Comparison of ENCODE assay signal across 26 cellular contexts in the genomic region with DNA sequence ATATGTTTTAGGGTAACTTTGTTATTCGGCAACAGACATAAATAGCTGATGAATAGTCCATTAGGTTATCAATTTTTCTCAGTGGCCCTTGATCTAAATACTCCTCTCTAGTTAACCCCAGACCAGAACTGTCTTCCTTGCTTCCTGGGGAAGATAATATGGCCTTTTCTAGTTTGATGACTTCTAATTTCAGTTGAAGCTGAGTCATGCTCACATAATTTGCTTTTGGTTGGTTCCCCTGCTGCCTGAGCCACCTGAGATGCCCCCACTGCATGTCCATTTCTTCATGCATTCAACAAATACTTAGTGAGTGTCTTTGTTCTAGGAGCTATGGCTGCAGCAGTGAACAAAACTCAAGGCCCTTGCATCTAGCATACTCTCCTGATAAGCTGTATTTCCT.
"Had no signal": no experiment of that assay in that cellular context is flagged by ENCODE, and none has a peak within 500 bp of the region (broad histone marks: within the 10 kb centered on the region; RNA-seq: fewer than 3 reads in every experiment).

No MANE protein-coding gene starts in this region.

- DNase-seq: naive B cell; naive thymus-derived CD8-positive, alpha-beta T cell; nephron progenitor cell; nucleus accumbens; pancreas; right cardiac atrium; right lobe of liver; sigmoid colon; stimulated activated CD4-positive, alpha-beta T cell treated with anti-CD3 and anti-CD28 coated beads, Interleukin-15, amount 100 ng/mL, for 24 hours; stimulated activated CD4-positive, alpha-beta T cell treated with anti-CD3 and anti-CD28 coated beads, Interleukin-2, amount 100 ng/mL, for 24 hours; stimulated activated CD4-positive, alpha-beta T cell treated with anti-CD3 and anti-CD28 coated beads, Interleukin-2, amount 100 ng/mL, for 48 hours; stimulated activated CD4-positive, alpha-beta T cell treated with anti-CD3 and anti-CD28 coated beads, Interleukin-4, amount 100 ng/mL, for 24 hours; stimulated activated naive CD4-positive, alpha-beta T cell; stimulated activated naive CD8-positive, alpha-beta T cell treated with anti-CD3 and anti-CD28 coated beads, Interleukin-15, amount 100 ng/mL, for 72 hours; stimulated activated naive CD8-positive, alpha-beta T cell treated with anti-CD3 and anti-CD28 coated beads, Interleukin-15, Interleukin-2, amounts not matched to agents 100 U/mL and 50 U/mL, for 24 hours; thyroid gland; trophoblast cell; upper lobe of left lung; uterus had no signal

- H3K9me3 ChIP-seq: neutrophil, pancreas, prostate gland, right lobe of liver, sigmoid colon, thoracic aorta, thyroid gland, tibial nerve, upper lobe of left lung, uterus had no signal

- H3K4me3 ChIP-seq: pancreas, prostate gland, right lobe of liver, sigmoid colon, thoracic aorta, thyroid gland, tibial nerve, upper lobe of left lung, uterus had no signal

- FAIRE-seq: pancreas, small intestine had no signal

- H3K27ac ChIP-seq: neutrophil, pancreas, prostate gland, right lobe of liver, sigmoid colon, thoracic aorta, thyroid gland, tibial nerve, upper lobe of left lung, uterus had no signal

- H3K27me3 ChIP-seq: neutrophil, pancreas, right lobe of liver, sigmoid colon, thyroid gland, tibial nerve, upper lobe of left lung, uterus had no signal

- H3K4me1 ChIP-seq: pancreas, upper lobe of left lung, uterus had no signal

- H3K36me3 ChIP-seq: neutrophil, pancreas, prostate gland, right lobe of liver, sigmoid colon, thoracic aorta, thyroid gland, tibial nerve, upper lobe of left lung, uterus had no signal

- ATAC-seq: naive thymus-derived CD8-positive, alpha-beta T cell; natural killer cell treated with Interleukin-12 subunit alpha and Interleukin-12 subunit beta and Interleukin-15 and Interleukin-18, amount 100 ng/mL, for 72 hours; pancreas; right cardiac atrium; right lobe of liver; stimulated activated effector memory CD8-positive, alpha-beta T cell treated with anti-CD3 and anti-CD28 coated beads, Interleukin-12 subunit alpha, Interleukin-12 subunit beta, amount 100 ng/mL, for 72 hours; stimulated activated naive CD8-positive, alpha-beta T cell treated with anti-CD3 and anti-CD28 coated beads, Interleukin-15, amount 100 ng/mL, for 72 hours; stimulated activated naive CD8-positive, alpha-beta T cell treated with anti-CD3 and anti-CD28 coated beads, Interleukin-15, Interleukin-2, amounts not matched to agents 100 U/mL and 50 U/mL, for 24 hours had no signal
